17 cellular contexts compared by ENCODE assay signal in genomic region chr3:160330690-160331089, GRCh38.
DNase-seq lines count a peak whose midpoint lies in the region; ATAC-seq, FAIRE-seq and TF ChIP-seq lines count a peak whose summit lies in the region.
"Had no signal": no experiment of that assay in that cellular context is flagged by ENCODE, and none has a peak within 500 bp of the region (broad histone marks: within the 10 kb centered on the region; RNA-seq: fewer than 3 reads in every experiment).

No MANE protein-coding gene starts in this region.

- in situ Hi-C loops in GM23248 (cut with MboI) = no loop called here

- no peak for TF ChIP-seq EP300 in A549 (IDR thresholded peaks at IDR 0.05)

- no peak for TF ChIP-seq CTCF in A549 (IDR thresholded peaks at IDR 0.05)
- no peak for TF ChIP-seq CTCF in omental fat pad (IDR thresholded peaks at IDR 0.05)

- no peak overlapping the region for H4K91ac ChIP-seq in mesenchymal stem cell (ENCODE audit: low read length)

- H3K4me3 ChIP-seq in A549 (no peak overlapping the region), GM23248 (no peak overlapping the region), SJSA1 (no peak overlapping the region), mesenchymal stem cell (ENCODE audit: insufficient read depth in 1 of 2, low read depth in 1 of 2, low read length in 2 of 2) (no peak overlapping the region)
- H3K4me3 ChIP-seq: GM12878, GM23338 had no signal

- H3K79me2 ChIP-seq in GM23248 (ENCODE audit: insufficient read depth) = no peaks in the 10 kb centered on the region

- no peaks in the 10 kb centered on the region for H4K20me1 ChIP-seq in GM23248 (ENCODE audit: insufficient read depth)

- H3K4ac ChIP-seq in mesenchymal stem cell (ENCODE audit: low read depth in 1 of 2, low read length in 2 of 2) = no peak overlapping the region

- H3F3A ChIP-seq in GM23248 (ENCODE audit: insufficient read depth) = peaks cover 23% of the 10 kb centered on the region

- H3K36me3 ChIP-seq in GM23248 (ENCODE audit: low read depth) = no peaks in the 10 kb centered on the region
- no peaks in the 10 kb centered on the region; the same call in 1 of the 2 replicates for H3K36me3 ChIP-seq in SJSA1
- peaks cover 0 to 36% of the 10 kb centered on the region in 2 experiments for H3K36me3 ChIP-seq in mesenchymal stem cell (ENCODE audit: control insufficient read depth in 1 of 2, insufficient read depth in 2 of 2, low read depth in 1 of 2, low read length in 2 of 2)

- H3K27me3 ChIP-seq in GM23248 (replicated peaks; ENCODE audit: insufficient read depth) (no peaks in the 10 kb centered on the region), SJSA1 (replicated peaks) (no peaks in the 10 kb centered on the region), mesenchymal stem cell (ENCODE audit: control insufficient read depth in 1 of 2, insufficient read depth in 1 of 2, low read length in 2 of 2) (no peaks in the 10 kb centered on the region)

- H3K27ac Mint-ChIP-seq in activated naive CD8-positive, alpha-beta T cell treated with anti-CD3 and anti-CD28 coated beads, Interleukin-2, amount 50 U/mL, for 24 hours = no peak overlapping the region
- H3K27ac Mint-ChIP-seq: B cell; CD4-positive, CD25-positive, alpha-beta regulatory T cell; GM23338 had no signal

- no peak overlapping the region for H2BK12ac ChIP-seq in mesenchymal stem cell (ENCODE audit: low read length in 2 of 2)

- H2BK120ac ChIP-seq in mesenchymal stem cell (ENCODE audit: low read depth, low read length) = peak overlapping the region; percentile 27

- no peak overlapping the region for H3K18ac ChIP-seq in mesenchymal stem cell (ENCODE audit: low read depth in 1 of 2, low read length in 2 of 2)

- no peak overlapping the region for H4K8ac ChIP-seq in mesenchymal stem cell (ENCODE audit: low read length)

- no peak for DNase-seq in A549 (ENCODE audit: low read depth in 1 of 2, low spot score in 1 of 2)
- no peak for DNase-seq in GM23248
- DNase-seq in SJSA1 (ENCODE audit: low read depth in 1 of 2, low spot score in 2 of 2) = no peak
- no peak for DNase-seq in mesenchymal stem cell
- DNase-seq in omental fat pad (ENCODE audit: low spot score) = no peak
- no peak for DNase-seq in stimulated activated CD4-positive, alpha-beta T cell treated with anti-CD3 and anti-CD28 coated beads, Interleukin-2, amount 100 ng/mL, for 48 hours
- no peak for DNase-seq in activated naive CD8-positive, alpha-beta T cell treated with anti-CD3 and anti-CD28 coated beads, Interleukin-2, amount 50 U/mL, for 24 hours
- DNase-seq: CD4-positive, CD25-positive, alpha-beta regulatory T cell; DMS79; MM.1S; NCI-H1694 treated with DMSO at 0.1 percent for 48 hours; NCI-H524 treated with DMSO at 0.1 percent for 48 hours had no signal

- no peak overlapping the region for H2AK5ac ChIP-seq in mesenchymal stem cell (ENCODE audit: low read length, severe bottlenecking)

- TF ChIP-seq RAD21 in A549 (conservative IDR thresholded peaks at IDR 0.05 in 1 of 2, IDR thresholded peaks at IDR 0.05 in 1 of 2) = no peak

- no peak overlapping the region for H2BK5ac ChIP-seq in mesenchymal stem cell (ENCODE audit: low read depth, low read length, poor library complexity, severe bottlenecking)

- no peak for FAIRE-seq in A549 (lab: Jason Lieb, UNC)
- FAIRE-seq: G401.6, GM12878 had no signal

- H3K4me2 ChIP-seq in A549 (peak overlapping the region; percentile 60), GM23248 (ENCODE audit: unreplicated experiment) (peak overlapping the region; percentile 47), mesenchymal stem cell (ENCODE audit: low read length, poor library complexity, severe bottlenecking) (no peak overlapping the region)
- H3K4me2 ChIP-seq: GM23338 had no signal

- TF ChIP-seq POLR2A in A549 (IDR thresholded peaks at IDR 0.05; ENCODE audit: low read length) = no peak

- no peaks in the 10 kb centered on the region for H3K9me3 ChIP-seq in A549
- no peaks in the 10 kb centered on the region for H3K9me3 ChIP-seq in GM23248 (ENCODE audit: low read depth)
- H3K9me3 ChIP-seq in SJSA1 (replicated peaks) = no peaks in the 10 kb centered on the region
- H3K9me3 ChIP-seq in mesenchymal stem cell (ENCODE audit: control insufficient read depth, low read length) = no peaks in the 10 kb centered on the region

- H3K4me1 ChIP-seq in A549 = peaks cover 23% of the 10 kb centered on the region
- peaks cover 19% of the 10 kb centered on the region for H3K4me1 ChIP-seq in GM23248 (ENCODE audit: insufficient read depth)
- peaks cover 19% of the 10 kb centered on the region for H3K4me1 ChIP-seq in SJSA1 (replicated peaks)
- no peaks in the 10 kb centered on the region for H3K4me1 ChIP-seq in mesenchymal stem cell (ENCODE audit: control insufficient read depth, insufficient read depth, low read depth, low read length)

- peaks cover 10% of the 10 kb centered on the region for H3K9me3 Mint-ChIP-seq in activated naive CD8-positive, alpha-beta T cell treated with anti-CD3 and anti-CD28 coated beads, Interleukin-2, amount 50 U/mL, for 24 hours
- H3K9me3 Mint-ChIP-seq: GM23338 had no signal

- POLR2A ChIA-PET in A549 (lab: Yijun Ruan, JAX) = interaction anchor here (0.6 to 1.0 kb wide), 2 partner anchors 105 to 119 kb away, joined by 3 read pairs; partner anchors contain the start of genes C3orf80 and TRIM59

- H3K27me3 Mint-ChIP-seq in activated naive CD8-positive, alpha-beta T cell treated with anti-CD3 and anti-CD28 coated beads, Interleukin-2, amount 50 U/mL, for 24 hours = no peaks in the 10 kb centered on the region
- H3K27me3 Mint-ChIP-seq: B cell; CD4-positive, CD25-positive, alpha-beta regulatory T cell had no signal

- no peaks in the 10 kb centered on the region for H3K4me1 Mint-ChIP-seq in activated naive CD8-positive, alpha-beta T cell treated with anti-CD3 and anti-CD28 coated beads, Interleukin-2, amount 50 U/mL, for 24 hours
- H3K4me1 Mint-ChIP-seq: B cell had no signal

- no peaks in the 10 kb centered on the region for H3K9me2 ChIP-seq in GM23248 (ENCODE audit: insufficient read depth)

- H3K9ac ChIP-seq in GM23248 (peak overlapping the region; percentile 58), mesenchymal stem cell (ENCODE audit: low read length) (peak overlapping the region; percentile 68)

- CTCF ChIA-PET in A549 (lab: Yijun Ruan, JAX) = interaction anchor here (0.9 kb wide), 1 partner anchor 197 kb away, joined by 3 read pairs; no protein-coding TSS in a partner anchor

- peak overlapping the region; percentile 87 to 90 for H3K27ac ChIP-seq in A549
- peak overlapping the region; percentile 89 for H3K27ac ChIP-seq in GM23248
- H3K27ac ChIP-seq in SJSA1 = peak overlapping the region; percentile 73
- no peak overlapping the region for H3K27ac ChIP-seq in mesenchymal stem cell (ENCODE audit: low read length, poor library complexity, severe bottlenecking)

- H3K14ac ChIP-seq in mesenchymal stem cell (ENCODE audit: low read length in 2 of 2) = no peak overlapping the region

- ATAC-seq in A549 = peak; percentile 40 to 52; a peak in 4 of 6 replicates
- ATAC-seq in omental fat pad (ENCODE audit: low FRiP score) = no peak
- ATAC-seq in HG03159 (IDR thresholded peaks at IDR 0.05; ENCODE audit: unreplicated experiment) = no peak
- no peak for ATAC-seq in activated naive CD8-positive, alpha-beta T cell treated with anti-CD3 and anti-CD28 coated beads, Interleukin-2, amount 50 U/mL, for 24 hours
- ATAC-seq: GM23338 had no signal

- H3K79me1 ChIP-seq in mesenchymal stem cell (replicated peaks; ENCODE audit: low read length, poor library complexity, severe bottlenecking) = no peaks in the 10 kb centered on the region

- H2BK15ac ChIP-seq in mesenchymal stem cell (ENCODE audit: low read depth, poor library complexity, severe bottlenecking) = no peak overlapping the region

- no peak overlapping the region for H3K4me3 Mint-ChIP-seq in activated naive CD8-positive, alpha-beta T cell treated with anti-CD3 and anti-CD28 coated beads, Interleukin-2, amount 50 U/mL, for 24 hours
- H3K4me3 Mint-ChIP-seq: B cell; CD4-positive, CD25-positive, alpha-beta regulatory T cell; GM23338 had no signal

- H3K23ac ChIP-seq in mesenchymal stem cell (ENCODE audit: low read length in 2 of 2) = no peak overlapping the region

- peaks cover 6% of the 10 kb centered on the region for H3K36me3 Mint-ChIP-seq in activated naive CD8-positive, alpha-beta T cell treated with anti-CD3 and anti-CD28 coated beads, Interleukin-2, amount 50 U/mL, for 24 hours (ENCODE audit: low read depth)

- H2AFZ ChIP-seq in GM23248 = peak overlapping the region; percentile 49
- H2AFZ ChIP-seq in mesenchymal stem cell (ENCODE audit: low read depth, low read length) = no peak overlapping the region
- H2AFZ ChIP-seq: GM23338 had no signal

TF ChIP-seq in A549, 52 proteins besides CTCF, POLR2A, EP300 and RAD21:
- TF ChIP-seq MAFK (IDR thresholded peaks at IDR 0.05; ENCODE audit: partially characterized antibody) = no peak
- 0 out of 2 replicates have a peak, but pooled peaks have one; percentile 44 for TF ChIP-seq NFE2L2 (conservative IDR thresholded peaks at IDR 0.05; ENCODE audit: low read length)

Comparison
In these comparisons a context has a peak if more than half of its experiments do, and no peak if none do; other contexts are left out.
1. ATAC-seq: peak in A549 (2 of 2); none in omental fat pad (single experiment), HG03159 (single experiment) and activated naive CD8-positive, alpha-beta T cell treated with anti-CD3 and anti-CD28 coated beads, Interleukin-2, amount 50 U/mL, for 24 hours (single experiment).